ENCODE assay signal across 8 cellular contexts in genomic region chr11:67391304-67392181, GRCh38. TPM values are rescaled to one million over a fixed set of nuclear protein-coding genes. Genes with fewer than 3 reads are reported as not detected.
DNase-seq lines count a peak whose midpoint lies in the region; ATAC-seq and TF ChIP-seq lines count a peak whose summit lies in the region.

Gene RAD9A, plus strand, starts transcription at chr11:67391986. Its CDS starts 59 bp downstream, at chr11:67392045.

- intact Hi-C loops in left ventricle myocardium superior (cut with micrococcal nuclease) (no loop called here), psoas muscle (cut with DNase I) (no loop called here)

- no peaks in the 10 kb centered on the region for H3K27me3 ChIP-seq in psoas muscle (ENCODE audit: insufficient read depth in 3 of 3, low read length in 2 of 3)

- H3K36me3 Mint-ChIP-seq in T-helper 17 cell (ENCODE audit: low read depth): peaks cover 3% of the 10 kb centered on the region

- 0 to 1% (median 1%) methylated on average over 63 to 75 of the region's 75 CpGs for WGBS in psoas muscle, 3 donors
- under 1% methylated on average over 75 of the region's 75 CpGs for WGBS in urinary bladder

- no peaks in the 10 kb centered on the region for H3K27me3 Mint-ChIP-seq in T-helper 17 cell

- POLR2A ChIA-PET in GM10248 (lab: Yijun Ruan, JAX): interaction anchor here (0.5 to 1.9 kb wide), 6 partner anchors 10 to 152 kb away, joined by 3 to 22 read pairs (median 3); partner anchors contain the start of genes POLD4 and PPP1CA

- peak within 1 kb of the TSS; percentile 96 for H3K27ac ChIP-seq in psoas muscle
- peak within 1 kb of the TSS; percentile 66 for H3K27ac ChIP-seq in urinary bladder (ENCODE audit: low read depth)

- DNase-seq in GM10248 (ENCODE audit: extremely low spot score) (peak; percentile 98), NCI-H1694 (lab: John Stamatoyannopoulos, UW) (peak; percentile 66), T-helper 17 cell (peak; percentile 84 to 95 (median 90)), amniotic stem cell (lab: John Stamatoyannopoulos, UW) (peak; percentile 83), left ventricle myocardium superior (peak; percentile 98), psoas muscle (peak; percentile 96 to 98)

- H3K4me1 ChIP-seq in psoas muscle: peaks cover 12% of the 10 kb centered on the region
- peaks cover 2% of the 10 kb centered on the region for H3K4me1 ChIP-seq in urinary bladder (ENCODE audit: insufficient read depth)

- TF ChIP-seq CTCF in GM10248 (IDR thresholded peaks at IDR 0.05; ENCODE audit: control extremely low read depth, extremely low read depth, low read depth, missing control alignments) (no peak), psoas muscle (IDR thresholded peaks at IDR 0.05) (no peak)

- peak within 1 kb of the TSS; percentile 78 for H3K27ac Mint-ChIP-seq in T-helper 17 cell

- H3K9me3 ChIP-seq in T-helper 17 cell (ENCODE audit: control insufficient read depth, low read length, poor library complexity, severe bottlenecking) (no peaks in the 10 kb centered on the region), psoas muscle (no peaks in the 10 kb centered on the region)

- H3K4me3 ChIP-seq in psoas muscle (peak within 1 kb of the TSS; percentile 96), urinary bladder (ENCODE audit: low read depth, low read length) (peak within 1 kb of the TSS; percentile 68)

- H3K4me1 Mint-ChIP-seq in T-helper 17 cell: peaks cover 31% of the 10 kb centered on the region

- ATAC-seq in HG02798 (IDR thresholded peaks at IDR 0.05; ENCODE audit: poor library complexity, unreplicated experiment) (peak; percentile 86), T-helper 17 cell (peak; percentile 85), left ventricle myocardium superior (peak; percentile 91), psoas muscle (peak; percentile 83 to 94 (median 88))

- peaks cover 0 to 26% of the 10 kb centered on the region in 2 donors for H3K36me3 ChIP-seq in psoas muscle (ENCODE audit: insufficient read depth in 1 of 2, low read depth in 1 of 2)
- H3K36me3 ChIP-seq in urinary bladder (ENCODE audit: insufficient read depth): no peaks in the 10 kb centered on the region

- peak within 1 kb of the TSS; percentile 88 for H3K4me3 Mint-ChIP-seq in T-helper 17 cell

- CTCF ChIA-PET in GM10248 (lab: Yijun Ruan, JAX): interaction anchor here (0.6 to 42.5 kb wide), 13 partner anchors 10 to 257 kb away, joined by 3 to 1573 read pairs (median 3); partner anchors contain the start of genes CDK2AP2, CLCF1, PITPNM1 and POLD4

RNA-seq across cellular contexts. Expression of gene RAD9A, which starts in this region (rescaled TPM):
- total RNA-seq in T-helper 17 cell (10 to 100 TPM; 21.5 to 40.5 TPM), left ventricle myocardium superior (5.8 TPM), psoas muscle (1 to 10 TPM; 1.8 to 6.7 (median 5.8) TPM), urinary bladder (7.5 TPM)
- polyA plus RNA-seq in psoas muscle (10 to 100 TPM in 2 of 3 donors, 1 to 10 TPM in 1; 7.1 to 12.3 (median 10.1) TPM), urinary bladder (16.9 TPM)

Comparison
In these comparisons a context has a peak if more than half of its experiments do, and no peak if none do; other contexts are left out.
1. Peak in every context shown above with its lines: DNase-seq, ATAC-seq, H3K4me3 ChIP-seq and H3K27ac ChIP-seq.